Comparison of ENCODE assay signal across 10 cellular contexts in the genomic region with DNA sequence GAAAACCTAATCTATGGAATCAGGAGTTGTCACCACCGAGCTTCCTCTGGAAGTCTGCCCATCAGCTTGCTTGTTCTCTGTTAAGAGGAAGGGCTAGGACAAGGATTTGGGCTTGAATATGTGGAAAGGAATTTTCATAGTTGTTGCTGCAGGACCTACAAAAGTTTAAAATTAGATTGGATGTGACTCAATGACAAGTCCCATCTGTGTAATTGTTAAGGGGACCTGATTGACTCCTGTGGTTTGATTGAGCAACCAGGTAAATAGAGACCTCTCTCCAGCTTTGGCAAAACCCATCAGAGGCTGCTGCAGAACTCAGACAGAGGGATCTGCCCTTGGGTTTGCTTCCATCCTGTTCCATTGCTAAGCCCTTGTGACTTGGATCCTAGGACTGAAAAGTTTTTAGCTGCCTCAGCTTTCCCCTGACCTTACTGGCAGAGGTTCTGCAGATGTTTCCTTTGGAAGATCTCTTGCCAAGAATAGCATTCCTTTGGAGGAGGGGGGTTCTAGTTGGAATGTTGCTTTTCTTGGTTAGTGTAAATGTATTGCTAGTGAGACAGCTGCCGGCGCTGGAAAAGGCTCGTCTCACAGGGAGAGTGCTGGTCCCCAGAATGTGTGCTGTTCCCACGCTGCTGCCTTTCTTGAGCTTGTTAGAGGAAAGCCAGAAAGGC. TPM values are rescaled to one million over a fixed set of nuclear protein-coding genes. Genes with fewer than 3 reads are reported as not detected.
DNase-seq lines count a peak whose midpoint lies in the region; ATAC-seq, FAIRE-seq and TF ChIP-seq lines count a peak whose summit lies in the region.
"Had no signal": no experiment of that assay in that cellular context is flagged by ENCODE, and none has a peak within 500 bp of the region (broad histone marks: within the 10 kb centered on the region; RNA-seq: fewer than 3 reads in every experiment).

No MANE protein-coding gene starts in this region.

- H4K8ac ChIP-seq in trophoblast cell (ENCODE audit: low read depth, low read length), result no peak overlapping the region

- no peak overlapping the region for H2BK5ac ChIP-seq in trophoblast cell (ENCODE audit: low read depth, low read length, poor library complexity)

- H3K36me3 ChIP-seq in CD8-positive, alpha-beta T cell (ENCODE audit: insufficient read depth, low read length), result peaks cover 36% of the 10 kb centered on the region
- H3K36me3 ChIP-seq in trophoblast cell (ENCODE audit: control insufficient read depth in 1 of 2, insufficient read depth in 2 of 2, low read length in 2 of 2), result peaks cover 38 to 56% of the 10 kb centered on the region in 2 experiments
- peaks cover 20 to 25% of the 10 kb centered on the region in 2 donors for H3K36me3 ChIP-seq in small intestine (ENCODE audit: control insufficient read depth in 2 of 2, insufficient read depth in 2 of 2, low read length in 2 of 2)

- no peak for FAIRE-seq in small intestine (lab: Jason Lieb, UNC)

- no peak overlapping the region for H3K27ac ChIP-seq in CD8-positive, alpha-beta T cell (ENCODE audit: low read depth, low read length)
- H3K27ac ChIP-seq in trophoblast cell (ENCODE audit: low read depth, low read length) (no peak overlapping the region), small intestine (ENCODE audit: low read depth in 1 of 2, low read length in 1 of 2) (peak overlapping the region in 1 of 2 donors; percentile 0)

- no peak overlapping the region for H2BK120ac ChIP-seq in trophoblast cell (ENCODE audit: insufficient read depth, low read length, poor library complexity)

- no peak overlapping the region for H3K9ac ChIP-seq in trophoblast cell (ENCODE audit: low read length)

- no peak for TF ChIP-seq CTCF in CD8-positive, alpha-beta T cell (IDR thresholded peaks at IDR 0.05)

- H3K4me3 ChIP-seq in CD8-positive, alpha-beta T cell (ENCODE audit: low read depth, low read length), result no peak overlapping the region
- no peak overlapping the region for H3K4me3 ChIP-seq in trophoblast cell (ENCODE audit: low read depth, low read length)
- no peak overlapping the region for H3K4me3 ChIP-seq in small intestine (ENCODE audit: low read depth in 1 of 2, low read length in 2 of 2)

- peak overlapping the region; percentile 69 for H3K27ac Mint-ChIP-seq in CD8-positive, alpha-beta T cell
- H3K27ac Mint-ChIP-seq in activated naive CD8-positive, alpha-beta T cell treated with anti-CD3 and anti-CD28 coated beads for 36 hours, result peak overlapping the region; percentile 78

- H4K12ac ChIP-seq in trophoblast cell (ENCODE audit: low read depth, low read length), result no peak overlapping the region

- no peak overlapping the region for H2BK12ac ChIP-seq in trophoblast cell (ENCODE audit: low read length)

- H3K79me2 ChIP-seq in trophoblast cell (ENCODE audit: control insufficient read depth, insufficient read depth, low read length, poor library complexity), result no peaks in the 10 kb centered on the region

- no peak overlapping the region for H2AK5ac ChIP-seq in trophoblast cell (ENCODE audit: low read length)

- H3K4me2 ChIP-seq in trophoblast cell (ENCODE audit: low read length), result peak overlapping the region; percentile 2

- H4K91ac ChIP-seq in trophoblast cell (ENCODE audit: low read depth, low read length), result no peak overlapping the region

- POLR2A ChIA-PET in CD8-positive, alpha-beta T cell (lab: Charles Lee), result interaction anchor here (1.2 kb wide), 1 partner anchor 9 kb away, joined by 4 read pairs; no protein-coding TSS in a partner anchor

- H3K36me3 Mint-ChIP-seq in CD8-positive, alpha-beta T cell, result peaks cover 57% of the 10 kb centered on the region
- peaks cover 40% of the 10 kb centered on the region for H3K36me3 Mint-ChIP-seq in activated naive CD8-positive, alpha-beta T cell treated with anti-CD3 and anti-CD28 coated beads for 36 hours

- no peak for DNase-seq in CD8-positive, alpha-beta T cell
- no peak for DNase-seq in activated naive CD8-positive, alpha-beta T cell treated with anti-CD3 and anti-CD28 coated beads for 36 hours
- DNase-seq in Right ventricle myocardium inferior (ENCODE audit: missing footprints) (peak; percentile 79), trophoblast cell (peak in 1 of 2 donors; percentile 10), NOMO-1 treated with DMSO at 0.1 percent for 48 hours (lab: John Stamatoyannopoulos, UW; ENCODE audit: unreplicated experiment) (no peak), small intestine (no peak), NCI-H446 treated with DMSO at 0.1 percent for 48 hours (lab: John Stamatoyannopoulos, UW) (no peak), NCI-H748 (lab: John Stamatoyannopoulos, UW; ENCODE audit: unreplicated experiment) (no peak)
- DNase-seq: activated B cell treated with CpG ODN at 0.5 μM for 24 hours, left colon had no signal

- no peaks in the 10 kb centered on the region for H3K9me3 ChIP-seq in CD8-positive, alpha-beta T cell (ENCODE audit: low read length)
- H3K9me3 ChIP-seq in trophoblast cell (ENCODE audit: insufficient read depth, low read depth, low read length) (no peaks in the 10 kb centered on the region), small intestine (ENCODE audit: control insufficient read depth, low read depth) (no peaks in the 10 kb centered on the region)

- no peak overlapping the region for H3K23ac ChIP-seq in trophoblast cell (ENCODE audit: low read length)

- H3K4me3 Mint-ChIP-seq in CD8-positive, alpha-beta T cell, result no peak overlapping the region
- no peak overlapping the region for H3K4me3 Mint-ChIP-seq in activated naive CD8-positive, alpha-beta T cell treated with anti-CD3 and anti-CD28 coated beads for 36 hours
- H3K4me3 Mint-ChIP-seq: activated B cell treated with CpG ODN at 0.5 μM for 24 hours had no signal

- H3K4ac ChIP-seq in trophoblast cell (ENCODE audit: low read depth, low read length), result no peak overlapping the region

- CTCF ChIA-PET in CD8-positive, alpha-beta T cell (lab: Charles Lee), result no interaction called here

- H3K4me1 Mint-ChIP-seq in CD8-positive, alpha-beta T cell (ENCODE audit: low read depth), result peaks cover 11% of the 10 kb centered on the region
- peaks cover 30% of the 10 kb centered on the region for H3K4me1 Mint-ChIP-seq in activated naive CD8-positive, alpha-beta T cell treated with anti-CD3 and anti-CD28 coated beads for 36 hours

- no peaks in the 10 kb centered on the region for H3K4me1 ChIP-seq in CD8-positive, alpha-beta T cell (ENCODE audit: insufficient read depth, low read length)
- H3K4me1 ChIP-seq in trophoblast cell (ENCODE audit: control insufficient read depth in 1 of 2, insufficient read depth in 2 of 2, low read length in 2 of 2) (peaks cover 3 to 4% of the 10 kb centered on the region in 2 experiments), small intestine (ENCODE audit: control insufficient read depth in 2 of 2, insufficient read depth in 1 of 2, low read depth in 1 of 2, low read length in 1 of 2) (no peaks in the 10 kb centered on the region)

- no peaks in the 10 kb centered on the region for H3K79me1 ChIP-seq in trophoblast cell (ENCODE audit: low read length)

- ATAC-seq in CD8-positive, alpha-beta T cell, result no peak
- peak; percentile 55 for ATAC-seq in Right ventricle myocardium inferior
- ATAC-seq: left colon had no signal

- intact Hi-C loops in CD8-positive, alpha-beta T cell (cut with DNase I, micrococcal nuclease), result no loop called here
- intact Hi-C loops in Right ventricle myocardium inferior (cut with DNase I), result loop anchor here (5.0 kb wide), 1 partner anchor 79 kb away; no protein-coding TSS in a partner anchor

- H3K18ac ChIP-seq in trophoblast cell (ENCODE audit: low read length), result no peak overlapping the region

- no peak overlapping the region for H3K14ac ChIP-seq in trophoblast cell (ENCODE audit: low read length)

- no peaks in the 10 kb centered on the region for H3K9me3 Mint-ChIP-seq in CD8-positive, alpha-beta T cell
- H3K9me3 Mint-ChIP-seq in activated naive CD8-positive, alpha-beta T cell treated with anti-CD3 and anti-CD28 coated beads for 36 hours, result no peaks in the 10 kb centered on the region
- H3K9me3 Mint-ChIP-seq: activated B cell treated with CpG ODN at 0.5 μM for 24 hours had no signal

- H3K27me3 Mint-ChIP-seq in CD8-positive, alpha-beta T cell (ENCODE audit: low read depth), result no peaks in the 10 kb centered on the region
- H3K27me3 Mint-ChIP-seq in activated naive CD8-positive, alpha-beta T cell treated with anti-CD3 and anti-CD28 coated beads for 36 hours, result no peaks in the 10 kb centered on the region
- H3K27me3 Mint-ChIP-seq: activated B cell treated with CpG ODN at 0.5 μM for 24 hours had no signal

- no peak overlapping the region for H2AFZ ChIP-seq in trophoblast cell (ENCODE audit: insufficient read depth, low read length, poor library complexity)

- no CpG with 5 or more reads among the region's 5 CpGs for WGBS in trophoblast cell (ENCODE audit: extremely low coverage, insufficient coverage, insufficient read length)
- 53 to 81% (median 79%) methylated on average over 5 of the region's 5 CpGs for WGBS in small intestine, 3 donors

- no peaks in the 10 kb centered on the region for H3K27me3 ChIP-seq in CD8-positive, alpha-beta T cell (ENCODE audit: insufficient read depth, low read length)
- H3K27me3 ChIP-seq in trophoblast cell (ENCODE audit: insufficient read depth, low read length) (no peaks in the 10 kb centered on the region), small intestine (ENCODE audit: control insufficient read depth in 2 of 2, insufficient read depth in 2 of 2, low read length in 2 of 2) (no peaks in the 10 kb centered on the region)

RNA-seq across cellular contexts. Expression of a gene that starts 50.0 kb away (rescaled TPM):
- total RNA-seq in CD8-positive, alpha-beta T cell, result 100 to 1,000 TPM; 142 TPM
- 100 to 1,000 TPM; 545 to 550 TPM for total RNA-seq in activated naive CD8-positive, alpha-beta T cell treated with anti-CD3 and anti-CD28 coated beads for 36 hours
- total RNA-seq in Right ventricle myocardium inferior, result 131 TPM
- 99.0 and 104 TPM in 2 replicates for polyA plus RNA-seq in trophoblast cell (2013)
- polyA plus RNA-seq in small intestine, result 10 to 100 TPM; 33.3 to 91.9 (median 46.7) TPM

RNA-seq across cellular contexts. Expression of a gene that starts 50.2 kb away (rescaled TPM):
- total RNA-seq in CD8-positive, alpha-beta T cell, result 10 to 100 TPM; 19.7 to 21.0 TPM
- 10 to 100 TPM; 45.5 TPM for total RNA-seq in activated naive CD8-positive, alpha-beta T cell treated with anti-CD3 and anti-CD28 coated beads for 36 hours
- 46.5 TPM for total RNA-seq in Right ventricle myocardium inferior
- 29.4 and 29.5 TPM in 2 replicates for polyA plus RNA-seq in trophoblast cell (2013)
- 10 to 100 TPM; 48.1 to 93.5 (median 50.8) TPM for polyA plus RNA-seq in small intestine
